Comparison of ENCODE assay signal across 9 cellular contexts in the genomic region with DNA sequence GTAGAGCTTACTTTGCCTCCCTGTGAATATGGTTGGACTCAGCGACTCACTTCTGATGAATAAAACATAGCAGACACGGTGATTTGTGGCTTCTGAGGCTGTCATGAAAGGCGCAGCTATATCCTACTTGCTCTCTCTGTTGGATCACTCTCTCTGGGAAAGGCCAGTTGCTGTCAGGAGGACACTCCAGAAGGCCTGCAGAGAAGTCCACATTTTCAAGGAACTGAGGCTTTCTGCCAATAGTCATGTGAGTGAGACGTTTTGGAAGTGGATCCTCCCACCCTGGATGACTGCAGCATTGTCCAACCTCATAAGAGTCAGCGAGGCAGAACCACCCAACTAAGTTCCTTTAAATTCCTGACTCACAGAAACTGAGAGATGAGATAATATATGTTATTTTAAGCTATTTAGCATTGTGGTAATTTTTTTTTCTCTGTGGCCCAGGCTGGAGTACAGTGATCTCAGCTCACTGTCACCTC.
A peak's percentile ranks its signal among the peaks of the same experiment; 100 is the strongest.
DNase-seq lines count a peak whose midpoint lies in the region; ATAC-seq, FAIRE-seq and TF ChIP-seq lines count a peak whose summit lies in the region.
"Had no signal": no experiment of that assay in that cellular context is flagged by ENCODE, and none has a peak within 500 bp of the region (broad histone marks: within the 10 kb centered on the region; RNA-seq: fewer than 3 reads in every experiment).

No MANE protein-coding gene starts in this region.

- TF ChIP-seq CTCF in activated B cell treated with CpG ODN at 0.5 μM for 24 hours (IDR thresholded peaks at IDR 0.05): no peak

- POLR2A ChIA-PET in activated B cell treated with CpG ODN at 0.5 μM for 24 hours (lab: Charles Lee): no interaction called here

- H3K4me1 Mint-ChIP-seq in activated B cell treated with CpG ODN at 0.5 μM for 24 hours: peaks cover 3% of the 10 kb centered on the region

- H3K27ac Mint-ChIP-seq in activated B cell treated with CpG ODN at 0.5 μM for 24 hours: no peak overlapping the region

- ATAC-seq in activated B cell treated with CpG ODN at 0.5 μM for 24 hours (ENCODE audit: low read depth) (peak; percentile 47), HG03159 (IDR thresholded peaks at IDR 0.05; ENCODE audit: unreplicated experiment) (no peak)

- intact Hi-C loops in activated B cell treated with CpG ODN at 0.5 μM for 24 hours (cut with micrococcal nuclease): no loop called here

- FAIRE-seq in H54 (lab: Jason Lieb, UNC): peak; percentile 83
- FAIRE-seq: colon had no signal

- CTCF ChIA-PET in activated B cell treated with CpG ODN at 0.5 μM for 24 hours (lab: Charles Lee): no interaction called here

- no peaks in the 10 kb centered on the region for H3K9me3 Mint-ChIP-seq in activated B cell treated with CpG ODN at 0.5 μM for 24 hours

- no peak overlapping the region for H3K4me3 Mint-ChIP-seq in activated B cell treated with CpG ODN at 0.5 μM for 24 hours

- no peak for TF ChIP-seq POLR2A in H54 (IDR thresholded peaks at IDR 0.05; ENCODE audit: low read depth, low read length)

- H3K36me3 Mint-ChIP-seq in activated B cell treated with CpG ODN at 0.5 μM for 24 hours (ENCODE audit: low read depth): no peaks in the 10 kb centered on the region

- DNase-seq in EH (ENCODE audit: low read depth): peak; percentile 47
- DNase-seq in H54 (ENCODE audit: insufficient read length, low spot score): peak; percentile 12
- DNase-seq in activated B cell treated with CpG ODN at 0.5 μM for 24 hours: no peak
- DNase-seq in left kidney (ENCODE audit: low read depth, low spot score): peak; percentile 53
- DNase-seq in DMS153 treated with DMSO at 0.1 percent for 48 hours (lab: John Stamatoyannopoulos, UW; ENCODE audit: unreplicated experiment): no peak
- DNase-seq in SIG-M5 treated with dmso at 0.1 percent for 504 hours (lab: John Stamatoyannopoulos, UW; ENCODE audit: unreplicated experiment): no peak
- DNase-seq in medulla oblongata (ENCODE audit: extremely low spot score): no peak

- H3K27me3 Mint-ChIP-seq in activated B cell treated with CpG ODN at 0.5 μM for 24 hours: no peaks in the 10 kb centered on the region

Comparison
In these comparisons a context has a peak if more than half of its experiments do, and no peak if none do; other contexts are left out.
1. DNase-seq: peak in EH (single experiment), H54 (single experiment) and left kidney (single experiment); none in activated B cell treated with CpG ODN at 0.5 μM for 24 hours (single experiment), DMS153 treated with DMSO at 0.1 percent for 48 hours (single experiment), SIG-M5 treated with dmso at 0.1 percent for 504 hours (single experiment) and medulla oblongata (single experiment).